Comparison of ENCODE assay signal across 8 cellular contexts in genomic region chr11:4393209-4394196, GRCh38.
DNase-seq lines count a peak whose midpoint lies in the region; ATAC-seq and TF ChIP-seq lines count a peak whose summit lies in the region.

Gene TRIM21, minus strand, starts transcription at chr11:4393702. Its CDS starts 3,293 bp downstream, at chr11:4390409.

- ATAC-seq in GM19467 (IDR thresholded peaks at IDR 0.05; ENCODE audit: unreplicated experiment): peak; percentile 100
- ATAC-seq in stimulated activated naive CD8-positive, alpha-beta T cell treated with anti-CD3 and anti-CD28 coated beads, Interleukin-15, Interleukin-2, amounts not matched to agents 100 U/mL and 50 U/mL, for 24 hours: peak; percentile 98

- peaks cover 13% of the 10 kb centered on the region for H3K4me1 Mint-ChIP-seq in nephron

- H3K36me3 Mint-ChIP-seq in nephron (ENCODE audit: low read depth): peaks cover 37% of the 10 kb centered on the region

- peak within 1 kb of the TSS in 1 of 3 experiments; percentile 18 for H3K27ac Mint-ChIP-seq in nephron

- H3K27me3 Mint-ChIP-seq in nephron (ENCODE audit: low read depth): no peaks in the 10 kb centered on the region

- peaks cover 14% of the 10 kb centered on the region for H3K9me3 Mint-ChIP-seq in nephron

- H3K4me3 Mint-ChIP-seq in nephron: peak within 1 kb of the TSS; percentile 85 to 93 (median 88)

- DNase-seq in COR-L47 (lab: John Stamatoyannopoulos, UW) (peak; percentile 12), HS-27A (ENCODE audit: low read depth) (peak; percentile 35), RPMI8226 (peak; percentile 84), fibroblast of pulmonary artery (ENCODE audit: low read depth) (peak; percentile 88)
- peak; percentile 71 to 72 for DNase-seq in activated T-helper 1 cell treated with anti-CD3 and anti-CD28 coated beads, Interleukin-2, amount 50 U/mL, for 16 hours (ENCODE audit: low read depth in 1 of 2, low spot score in 1 of 2)
- DNase-seq in stimulated activated naive CD8-positive, alpha-beta T cell treated with anti-CD3 and anti-CD28 coated beads, Interleukin-15, Interleukin-2, amounts not matched to agents 100 U/mL and 50 U/mL, for 24 hours: peak; percentile 87

- peak within 1 kb of the TSS; percentile 99 for H3K4me3 ChIP-seq in fibroblast of pulmonary artery (replicated peaks; ENCODE audit: low read depth, low read length)

- TF ChIP-seq CTCF in fibroblast of pulmonary artery (IDR thresholded peaks at IDR 0.05; ENCODE audit: low read length, missing control alignments): no peak
- no peak for TF ChIP-seq CTCF in nephron (IDR thresholded peaks at IDR 0.05; ENCODE audit: unreplicated experiment in 3 of 3)

Comparison
In these comparisons a context has a peak if more than half of its experiments do, and no peak if none do; other contexts are left out.
1. Peak in every context shown above with its lines: DNase-seq, ATAC-seq and H3K4me3 ChIP-seq.
2. DNase-seq: peak in every context shown above with its lines; median percentile 88 in fibroblast of pulmonary artery; 87 in stimulated activated naive CD8-positive, alpha-beta T cell treated with anti-CD3 and anti-CD28 coated beads, Interleukin-15, Interleukin-2, amounts not matched to agents 100 U/mL and 50 U/mL, for 24 hours; 84 in RPMI8226; 72 in activated T-helper 1 cell treated with anti-CD3 and anti-CD28 coated beads, Interleukin-2, amount 50 U/mL, for 16 hours; 35 in HS-27A; 12 in COR-L47.